16 cellular contexts compared by ENCODE assay signal in genomic region chr2:128661955-128662564, GRCh38.
DNase-seq lines count a peak whose midpoint lies in the region; ATAC-seq, FAIRE-seq and TF ChIP-seq lines count a peak whose summit lies in the region.
"Had no signal": no experiment of that assay in that cellular context is flagged by ENCODE, and none has a peak within 500 bp of the region (broad histone marks: within the 10 kb centered on the region; RNA-seq: fewer than 3 reads in every experiment).

No MANE protein-coding gene starts in this region.

- H3K27me3 Mint-ChIP-seq in osteocyte (ENCODE audit: unreplicated experiment), result peaks cover 35% of the 10 kb centered on the region

- TF ChIP-seq CTCF in esophagus muscularis mucosa (IDR thresholded peaks at IDR 0.05), result no peak
- no peak for TF ChIP-seq CTCF in osteocyte (IDR thresholded peaks at IDR 0.05)

- H3K36me3 Mint-ChIP-seq in osteocyte (ENCODE audit: unreplicated experiment), result peaks cover 2% of the 10 kb centered on the region

- DNase-seq in Kasumi-1 (lab: John Stamatoyannopoulos, UW), result peak; percentile 33 to 56
- peak; percentile 53 for DNase-seq in esophagus muscularis mucosa (ENCODE audit: extremely low spot score)
- peak; percentile 74 for DNase-seq in osteocyte (ENCODE audit: extremely low spot score, unreplicated experiment)
- DNase-seq in urothelium cell line (ENCODE audit: low spot score), result peak; percentile 2
- no peak for DNase-seq in NOMO-1 (lab: John Stamatoyannopoulos, UW; ENCODE audit: unreplicated experiment in 2 of 2)
- DNase-seq in RCC 7860 (ENCODE audit: low spot score), result no peak
- DNase-seq: DMS 273 treated with DMSO at 0.1 percent for 48 hours, H7, KG1, MM.1S, NCI-H1105 treated with DMSO at 0.1 percent for 48 hours, NCI-H187, NCI-H2171, NCI-H82, SHP77 had no signal

- TF ChIP-seq EP300 in esophagus muscularis mucosa (IDR thresholded peaks at IDR 0.05), result no peak

- H3K27me3 ChIP-seq in esophagus muscularis mucosa, result peaks cover 0 to 15% (median 0%) of the 10 kb centered on the region in 4 donors

- WGBS in esophagus muscularis mucosa, result 44% methylated on average over 8 of the region's 8 CpGs

- no peak for TF ChIP-seq POLR2A in esophagus muscularis mucosa (IDR thresholded peaks at IDR 0.05; ENCODE audit: low read depth)

- peaks cover 9% of the 10 kb centered on the region for H3K4me1 Mint-ChIP-seq in osteocyte (ENCODE audit: unreplicated experiment)

- peaks cover 4% of the 10 kb centered on the region for H3K9me3 Mint-ChIP-seq in osteocyte (ENCODE audit: unreplicated experiment)

- intact Hi-C loops in esophagus muscularis mucosa (cut with DNase I), result no loop called here

- H3K4me3 Mint-ChIP-seq in osteocyte (ENCODE audit: unreplicated experiment), result no peak overlapping the region

- no peak overlapping the region for H3K4me3 ChIP-seq in esophagus muscularis mucosa

- no peaks in the 10 kb centered on the region for H3K4me1 ChIP-seq in esophagus muscularis mucosa

- H3K9me3 ChIP-seq in esophagus muscularis mucosa, result peaks cover 0 to under 1% (median 0%) of the 10 kb centered on the region in 4 donors

- no peak overlapping the region for H3K27ac Mint-ChIP-seq in osteocyte (ENCODE audit: unreplicated experiment)

- no peak for ATAC-seq in GM19328 (IDR thresholded peaks at IDR 0.05; ENCODE audit: unreplicated experiment)

- FAIRE-seq in urothelium cell line (lab: Jason Lieb, UNC), result no peak
- FAIRE-seq in RCC 7860 (lab: Jason Lieb, UNC), result no peak

- H3K27ac ChIP-seq in esophagus muscularis mucosa (replicated peaks in 1 of 4), result no peak overlapping the region

- H3K36me3 ChIP-seq in esophagus muscularis mucosa, result no peaks in the 10 kb centered on the region

Comparison
In these comparisons a context has a peak if more than half of its experiments do, and no peak if none do; other contexts are left out.
1. DNase-seq: peak in Kasumi-1 (2 of 2), esophagus muscularis mucosa (single experiment), osteocyte (single experiment) and urothelium cell line (single experiment); none in NOMO-1 (0 of 2) and RCC 7860 (single experiment).